ENCODE assay signal across 8 cellular contexts in the genomic region with DNA sequence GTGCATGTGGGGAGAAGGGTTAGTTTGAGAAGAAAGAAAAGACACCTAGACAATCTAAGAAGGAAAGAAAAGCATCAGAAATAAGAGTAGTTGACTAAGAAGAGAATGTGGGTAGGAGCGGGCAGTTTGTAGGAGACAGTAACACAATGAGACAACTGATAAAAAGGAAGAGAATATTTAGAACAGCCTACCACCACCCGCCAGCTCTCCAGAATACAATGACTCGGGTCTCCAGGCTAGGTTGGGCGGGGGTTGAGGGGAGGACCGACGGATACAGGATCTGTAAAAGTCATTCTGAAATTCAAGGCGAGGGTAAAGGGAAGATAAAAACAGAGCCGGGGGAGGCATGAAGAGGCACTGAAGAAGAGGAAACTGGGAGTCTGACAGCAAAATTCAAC. TPM values are rescaled to one million over a fixed set of nuclear protein-coding genes. Genes with fewer than 3 reads are reported as not detected.
DNase-seq lines count a peak whose midpoint lies in the region; ATAC-seq and TF ChIP-seq lines count a peak whose summit lies in the region.

No MANE protein-coding gene starts in this region.

- H3K27ac ChIP-seq in WERI-Rb-1: peak overlapping the region; percentile 82
- H3K27ac ChIP-seq in esophagus squamous epithelium: peak overlapping the region; percentile 96 to 99 (median 99)
- peak overlapping the region; percentile 78 for H3K27ac ChIP-seq in neuronal stem cell (replicated peaks; ENCODE audit: low read length)

- 0 to 1% methylated on average over 8 of the region's 8 CpGs for WGBS in esophagus squamous epithelium, 2 donors
- no CpG with 5 or more reads among the region's 8 CpGs for WGBS in neuronal stem cell (ENCODE audit: extremely low coverage in 2 of 2, insufficient read length in 2 of 2, insufficient replicate concordance in 1 of 2), 2 donors

- no peak overlapping the region for H2BK5ac ChIP-seq in neuronal stem cell (ENCODE audit: low read length)

- DNase-seq in NCI-H1105 treated with DMSO at 0.1 percent for 48 hours (lab: John Stamatoyannopoulos, UW) (peak; percentile 39), NCI-H1105 (lab: John Stamatoyannopoulos, UW) (no peak), WERI-Rb-1 (no peak), esophagus squamous epithelium (lab: John Stamatoyannopoulos, UW) (no peak), neuronal stem cell (ENCODE audit: low spot score) (no peak), GOT3 (lab: John Stamatoyannopoulos, UW) (no peak)

- peaks cover 14 to 48% (median 21%) of the 10 kb centered on the region in 3 donors for H3K4me1 ChIP-seq in esophagus squamous epithelium
- peaks cover 6 to 7% of the 10 kb centered on the region in 2 donors for H3K4me1 ChIP-seq in neuronal stem cell (ENCODE audit: control insufficient read depth in 2 of 2, insufficient read depth in 1 of 2, low read depth in 1 of 2, low read length in 2 of 2)

- intact Hi-C loops in esophagus squamous epithelium (cut with DNase I): no loop called here

- ATAC-seq in GM18870 (IDR thresholded peaks at IDR 0.05; ENCODE audit: unreplicated experiment) (no peak), HG02970 (IDR thresholded peaks at IDR 0.05; ENCODE audit: low FRiP score, unreplicated experiment) (no peak)

- no peak for TF ChIP-seq POLR2A in esophagus squamous epithelium (IDR thresholded peaks at IDR 0.05)

- H3K4me2 ChIP-seq in neuronal stem cell (ENCODE audit: insufficient read depth, low read length, poor library complexity, severe bottlenecking): peak overlapping the region; percentile 75

- H3K27me3 ChIP-seq in WERI-Rb-1 (ENCODE audit: insufficient read depth, low read depth, severe bottlenecking) (no peaks in the 10 kb centered on the region), esophagus squamous epithelium (no peaks in the 10 kb centered on the region), neuronal stem cell (ENCODE audit: control insufficient read depth in 3 of 3, insufficient read depth in 3 of 3, low read depth in 1 of 3, low read length in 3 of 3) (no peaks in the 10 kb centered on the region)

- H3K36me3 ChIP-seq in WERI-Rb-1 (peaks cover 34% of the 10 kb centered on the region), esophagus squamous epithelium (peaks cover 0 to 38% (median 4%) of the 10 kb centered on the region in 3 donors), neuronal stem cell (replicated peaks in 1 of 2; ENCODE audit: control insufficient read depth in 2 of 2, insufficient read depth in 2 of 2, low read length in 2 of 2) (peaks cover 8 to 40% of the 10 kb centered on the region in 2 donors)

- no peak overlapping the region for H2BK12ac ChIP-seq in neuronal stem cell (ENCODE audit: low read length)

- H4K8ac ChIP-seq in neuronal stem cell (ENCODE audit: low read depth, low read length): no peak overlapping the region

- TF ChIP-seq CTCF in WERI-Rb-1 (IDR thresholded peaks at IDR 0.05; ENCODE audit: low read depth, low read length) (no peak), esophagus squamous epithelium (IDR thresholded peaks at IDR 0.05) (no peak)

- no peak overlapping the region for H4K91ac ChIP-seq in neuronal stem cell (ENCODE audit: low read depth, low read length, poor library complexity)

- no peak overlapping the region for H2BK120ac ChIP-seq in neuronal stem cell (ENCODE audit: low read depth, low read length)

- no peak overlapping the region for H2AK5ac ChIP-seq in neuronal stem cell (ENCODE audit: low read depth, low read length)

- no peaks in the 10 kb centered on the region for H3K9me3 ChIP-seq in WERI-Rb-1 (ENCODE audit: severe bottlenecking)
- H3K9me3 ChIP-seq in esophagus squamous epithelium: no peaks in the 10 kb centered on the region
- H3K9me3 ChIP-seq in neuronal stem cell (replicated peaks in 1 of 2; ENCODE audit: control insufficient read depth in 2 of 2, insufficient read depth in 1 of 2, low read depth in 1 of 2, low read length in 2 of 2): no peaks in the 10 kb centered on the region

- no peak overlapping the region for H3K4ac ChIP-seq in neuronal stem cell (ENCODE audit: low read length)

- H3K4me3 ChIP-seq in WERI-Rb-1 (ENCODE audit: low read depth, low read length) (peak overlapping the region; percentile 84), esophagus squamous epithelium (peak overlapping the region; percentile 64 to 96 (median 81)), neuronal stem cell (ENCODE audit: low read length in 2 of 2) (peak overlapping the region; percentile 77 to 88)

- peak overlapping the region; percentile 88 for H2AFZ ChIP-seq in neuronal stem cell (ENCODE audit: low read length)

- peaks cover 3% of the 10 kb centered on the region for H3K79me1 ChIP-seq in neuronal stem cell (ENCODE audit: low read depth, low read length)

- peak overlapping the region; percentile 45 for H2BK15ac ChIP-seq in neuronal stem cell (ENCODE audit: low read length)

- H3K23ac ChIP-seq in neuronal stem cell (ENCODE audit: low read depth, low read length, poor library complexity): no peak overlapping the region

- peak overlapping the region; percentile 95 for H3K18ac ChIP-seq in neuronal stem cell (ENCODE audit: low read length)

- H3K9ac ChIP-seq in neuronal stem cell (ENCODE audit: low read depth, low read length, poor library complexity): peak overlapping the region; percentile 15

- H3K14ac ChIP-seq in neuronal stem cell (ENCODE audit: low read length): no peak overlapping the region

RNA-seq across cellular contexts. Expression of gene ABHD16A, which starts 0.7 kb away (rescaled TPM):
- 10 to 100 TPM; 38.5 to 43.3 (median 40.1) TPM for total RNA-seq in esophagus squamous epithelium
- polyA plus RNA-seq in neuronal stem cell (2013, experiment 1 of 2): 32.8 TPM
- 34.1 TPM for polyA plus RNA-seq in neuronal stem cell (2013, experiment 2 of 2)

RNA-seq across cellular contexts. Expression of gene LY6G6F, which starts 4.2 kb away (rescaled TPM):
- not detected for total RNA-seq in esophagus squamous epithelium
- not detected for polyA plus RNA-seq in neuronal stem cell (2013, experiment 1 of 2)
- not detected for polyA plus RNA-seq in neuronal stem cell (2013, experiment 2 of 2)

RNA-seq across cellular contexts. Expression of gene LY6G6D, which starts 12.7 kb away (rescaled TPM):
- total RNA-seq in esophagus squamous epithelium: not detected
- polyA plus RNA-seq in neuronal stem cell (2013, experiment 1 of 2): not detected
- not detected for polyA plus RNA-seq in neuronal stem cell (2013, experiment 2 of 2)

RNA-seq across cellular contexts. Expression of gene LY6G6C, which starts 19.1 kb away (rescaled TPM):
- total RNA-seq in esophagus squamous epithelium: 10 to 100 TPM in 1 of 4 donors, 1 to 10 TPM in 2, under 1 TPM in 1; 0.53 to 14.6 (median 2.4) TPM
- polyA plus RNA-seq in neuronal stem cell (2013, experiment 1 of 2): 0.57 TPM
- 0.66 TPM for polyA plus RNA-seq in neuronal stem cell (2013, experiment 2 of 2)

RNA-seq across cellular contexts. Expression of gene MPIG6B, which starts 20.8 kb away (rescaled TPM):
- total RNA-seq in esophagus squamous epithelium: 1 to 10 TPM in 1 of 4 donors, under 1 TPM in 3; 0.12 to 1.4 (median 0.73) TPM
- polyA plus RNA-seq in neuronal stem cell (2013, experiment 1 of 2): not detected
- polyA plus RNA-seq in neuronal stem cell (2013, experiment 2 of 2): not detected
